1 cellular context compared by ENCODE assay signal in genomic region chr3:23915537-23916108, GRCh38.
TF ChIP-seq lines count a peak whose summit lies in the region.

No MANE protein-coding gene starts in this region.

TF ChIP-seq in HEK293, 187 proteins besides CTCF, POLR2A, EP300 and RAD21 (continued from another document and continues in another):
- no peak for TF ChIP-seq ZNF830 (tag by site-specific recombination; IDR thresholded peaks at IDR 0.05; ENCODE audit: low read depth)
- TF ChIP-seq SETDB1 (IDR thresholded peaks at IDR 0.05; ENCODE audit: insufficient read length, low read length): no peak
- no peak for TF ChIP-seq ZNF449 (tag by site-specific recombination; IDR thresholded peaks at IDR 0.05)
- TF ChIP-seq ZNF776 (tag by site-specific recombination; IDR thresholded peaks at IDR 0.05; ENCODE audit: borderline replicate concordance): no peak
- no peak for TF ChIP-seq ZNF248 (tag by site-specific recombination; IDR thresholded peaks at IDR 0.05)
- no peak for TF ChIP-seq ZNF654 (tag by site-specific recombination; IDR thresholded peaks at IDR 0.05; ENCODE audit: low read depth)
- TF ChIP-seq ZNF558 (tag by site-specific recombination; IDR thresholded peaks at IDR 0.05): 0 out of 2 replicates have a peak, but pooled peaks have one; percentile 10
- 0 out of 2 replicates have a peak, but pooled peaks have one; percentile 26 for TF ChIP-seq KLF8 (tag by site-specific recombination; IDR thresholded peaks at IDR 0.05)
- no peak for TF ChIP-seq HOXA7 (CRISPR knock-in tag; IDR thresholded peaks at IDR 0.05; ENCODE audit: borderline replicate concordance)
- 0 out of 2 replicates have a peak, but pooled peaks have one; percentile 25 for TF ChIP-seq OSR2 (tag by site-specific recombination; IDR thresholded peaks at IDR 0.05)
- no peak for TF ChIP-seq TCF7L2 (IDR thresholded peaks at IDR 0.05; ENCODE audit: borderline replicate concordance, low read depth, low read length)
- TF ChIP-seq ZNF362 (tag by site-specific recombination; IDR thresholded peaks at IDR 0.05): 0 out of 2 replicates have a peak, but pooled peaks have one; percentile 8
- TF ChIP-seq ZNF48 (tag by site-specific recombination; IDR thresholded peaks at IDR 0.05): no peak
- TF ChIP-seq ZNF18 (tag by site-specific recombination; IDR thresholded peaks at IDR 0.05): no peak
- no peak for TF ChIP-seq ZNF146 (tag by site-specific recombination; IDR thresholded peaks at IDR 0.05)
- TF ChIP-seq ZNF571 (tag by site-specific recombination; IDR thresholded peaks at IDR 0.05): no peak
- TF ChIP-seq KLF16 (tag by site-specific recombination; IDR thresholded peaks at IDR 0.05): peak; percentile 43; the same call in 1 of the 2 replicates
- no peak for TF ChIP-seq ZNF560 (tag by site-specific recombination; IDR thresholded peaks at IDR 0.05; ENCODE audit: borderline replicate concordance)
- TF ChIP-seq ZNF600 (tag by site-specific recombination; IDR thresholded peaks at IDR 0.05): peak; percentile 93
- no peak for TF ChIP-seq ZNF623 (tag by site-specific recombination; IDR thresholded peaks at IDR 0.05)
- no peak for TF ChIP-seq ZNF677 (tag by site-specific recombination; IDR thresholded peaks at IDR 0.05)
- TF ChIP-seq ZBTB1 (tag by site-specific recombination; IDR thresholded peaks at IDR 0.05): 0 out of 2 replicates have a peak, but pooled peaks have one; percentile 86
- no peak for TF ChIP-seq ZNF585B (tag by site-specific recombination; IDR thresholded peaks at IDR 0.05)
- TF ChIP-seq SCRT2 (tag by site-specific recombination; IDR thresholded peaks at IDR 0.05): no peak
- peak; percentile 3; the same call in 1 of the 2 replicates for TF ChIP-seq GFI1B (tag by site-specific recombination; IDR thresholded peaks at IDR 0.05)
- TF ChIP-seq ZSCAN23 (tag by site-specific recombination; IDR thresholded peaks at IDR 0.05): peak; percentile 67; the same call in 1 of the 2 replicates
- TF ChIP-seq ZNF768 (tag by site-specific recombination; IDR thresholded peaks at IDR 0.05): no peak
- no peak for TF ChIP-seq ZNF837 (tag by site-specific recombination; IDR thresholded peaks at IDR 0.05)
- no peak for TF ChIP-seq ZBTB10 (tag by site-specific recombination; IDR thresholded peaks at IDR 0.05)
- peak; percentile 89 for TF ChIP-seq ZIC2 (tag by site-specific recombination; IDR thresholded peaks at IDR 0.05)
- TF ChIP-seq ZNF23 (tag by site-specific recombination; IDR thresholded peaks at IDR 0.05; ENCODE audit: borderline replicate concordance): no peak
- TF ChIP-seq ZNF274 (IDR thresholded peaks at IDR 0.05; ENCODE audit: low read length): no peak
- no peak for TF ChIP-seq ZNF274 (tag by site-specific recombination; IDR thresholded peaks at IDR 0.05; ENCODE audit: borderline replicate concordance)
- TF ChIP-seq ZNF37A (tag by site-specific recombination; IDR thresholded peaks at IDR 0.05): no peak
- TF ChIP-seq ZNF416 (tag by site-specific recombination; IDR thresholded peaks at IDR 0.05): no peak
- no peak for TF ChIP-seq ZNF555 (tag by site-specific recombination; conservative IDR thresholded peaks at IDR 0.05)
- TF ChIP-seq ZNF354C (tag by site-specific recombination; IDR thresholded peaks at IDR 0.05; ENCODE audit: borderline replicate concordance, low read depth): no peak
- peak; percentile 99 for TF ChIP-seq ZBTB20 (tag by site-specific recombination; IDR thresholded peaks at IDR 0.05)
- TF ChIP-seq INSM2 (tag by site-specific recombination; IDR thresholded peaks at IDR 0.05): no peak; the same call in 1 of the 2 replicates
- peak; percentile 69 for TF ChIP-seq ZNF580 (tag by site-specific recombination; IDR thresholded peaks at IDR 0.05)
- peak; percentile 57 for TF ChIP-seq SP2 (tag by site-specific recombination; IDR thresholded peaks at IDR 0.05)
- peak; percentile 83 for TF ChIP-seq ZEB2 (tag by site-specific recombination; IDR thresholded peaks at IDR 0.05)
- TF ChIP-seq WT1 (tag by site-specific recombination; IDR thresholded peaks at IDR 0.05): no peak; the same call in 1 of the 2 replicates
- TF ChIP-seq ZNF843 (tag by site-specific recombination; IDR thresholded peaks at IDR 0.05): peak; percentile 57; the same call in 1 of the 2 replicates
- TF ChIP-seq ZNF350 (tag by site-specific recombination; IDR thresholded peaks at IDR 0.05): no peak
- no peak for TF ChIP-seq ZFP41 (tag by site-specific recombination; IDR thresholded peaks at IDR 0.05; ENCODE audit: borderline replicate concordance)
- peak; percentile 49 for TF ChIP-seq ZNF518A (tag by site-specific recombination; conservative IDR thresholded peaks at IDR 0.05; ENCODE audit: low read depth)
- no peak for TF ChIP-seq ZNF791 (tag by site-specific recombination; IDR thresholded peaks at IDR 0.05)
- TF ChIP-seq ZNF707 (tag by site-specific recombination; IDR thresholded peaks at IDR 0.05): no peak
- no peak for TF ChIP-seq ZNF184 (tag by site-specific recombination; IDR thresholded peaks at IDR 0.05)
- peak; percentile 80 for TF ChIP-seq SP7 (tag by site-specific recombination; IDR thresholded peaks at IDR 0.05)
- 0 out of 2 replicates have a peak, but pooled peaks have one; percentile 10 for TF ChIP-seq PRDM4 (tag by site-specific recombination; IDR thresholded peaks at IDR 0.05)
- TF ChIP-seq ZNF10 (tag by site-specific recombination; IDR thresholded peaks at IDR 0.05): peak; percentile 72; the same call in 1 of the 2 replicates
